ENCODE assay signal across 18 cellular contexts in the genomic region with DNA sequence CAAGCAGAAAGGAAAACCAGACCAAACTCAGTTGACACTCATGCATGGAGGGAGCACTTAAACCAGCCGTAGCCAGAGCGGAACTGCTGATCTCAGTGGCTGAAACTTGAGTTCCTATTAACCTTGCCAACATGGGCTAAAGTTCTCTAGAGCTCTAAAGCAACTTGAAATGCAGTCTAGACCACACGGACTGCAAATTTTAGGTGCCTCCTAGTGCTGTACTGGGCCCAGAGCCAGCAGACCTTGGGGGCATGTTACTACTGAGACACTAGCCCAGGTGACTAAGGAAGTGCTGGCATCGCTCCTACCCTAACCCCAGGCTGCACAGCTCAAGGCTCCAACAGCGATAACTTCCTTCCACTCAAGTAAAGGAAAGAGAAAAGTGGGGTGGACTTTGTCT.
DNase-seq lines count a peak whose midpoint lies in the region; ATAC-seq and TF ChIP-seq lines count a peak whose summit lies in the region.
"Had no signal": no experiment of that assay in that cellular context is flagged by ENCODE, and none has a peak within 500 bp of the region (broad histone marks: within the 10 kb centered on the region; RNA-seq: fewer than 3 reads in every experiment).

No MANE protein-coding gene starts in this region.

- no peaks in the 10 kb centered on the region for H3K4me1 ChIP-seq in foreskin keratinocyte
- H3K4me1 ChIP-seq in aorta (ENCODE audit: control insufficient read depth in 1 of 2, insufficient read depth in 2 of 2, low read length in 2 of 2), result no peaks in the 10 kb centered on the region
- H3K4me1 ChIP-seq: BLaER1 had no signal

- H3K9me3 ChIP-seq in aorta (ENCODE audit: control insufficient read depth, low read length), result no peaks in the 10 kb centered on the region
- H3K9me3 ChIP-seq: BLaER1 had no signal

- WGBS in aorta, 2 donors, result 87 to 90% methylated on average over 5 of the region's 5 CpGs

- H3K4me3 ChIP-seq in GM12865 (ENCODE audit: low read depth, low read length) (no peak overlapping the region), aorta (ENCODE audit: low read length in 2 of 2) (no peak overlapping the region)
- H3K4me3 ChIP-seq: BLaER1, GM23248 had no signal

- DNase-seq in GM12865 (ENCODE audit: low read depth) (peak; percentile 2), NCI-H69 (lab: John Stamatoyannopoulos, UW) (peak; percentile 12), foreskin keratinocyte (peak in 1 of 2 donors; percentile 14), aorta (no peak), NCI-H226 (no peak)
- DNase-seq in activated CD4-positive, alpha-beta T cell treated with anti-CD3 and anti-CD28 coated beads for 1 hour, result no peak
- DNase-seq: CD4-positive, CD25-positive, alpha-beta regulatory T cell; CD8-positive, alpha-beta T cell; DMS 273 treated with DMSO at 0.1 percent for 48 hours; DND-41; EL; GDM1; GM23248; H7; HCEC 1CT had no signal

- intact Hi-C loops in aorta (cut with DNase I), result no loop called here

- ATAC-seq in foreskin keratinocyte, result peak; percentile 58
- peak; percentile 59 for ATAC-seq in aorta (ENCODE audit: low FRiP score)
- ATAC-seq in GM21360 (IDR thresholded peaks at IDR 0.05; ENCODE audit: unreplicated experiment), result no peak
- ATAC-seq: CD8-positive, alpha-beta T cell had no signal

- H3K36me3 ChIP-seq in aorta (ENCODE audit: control insufficient read depth in 1 of 2, insufficient read depth in 2 of 2, low read length in 1 of 2), result no peaks in the 10 kb centered on the region
- H3K36me3 ChIP-seq: BLaER1 had no signal

- H3K27ac ChIP-seq in foreskin keratinocyte (no peak overlapping the region), aorta (ENCODE audit: low read depth in 1 of 2, low read length in 2 of 2) (no peak overlapping the region)
- H3K27ac ChIP-seq: BLaER1, C4-2B, GM23248 had no signal

- H3K27me3 ChIP-seq in foreskin keratinocyte, result no peaks in the 10 kb centered on the region
- no peaks in the 10 kb centered on the region for H3K27me3 ChIP-seq in aorta (ENCODE audit: control insufficient read depth in 1 of 2, insufficient read depth in 2 of 2, low read length in 1 of 2)
- H3K27me3 ChIP-seq: BLaER1 had no signal

- TF ChIP-seq CTCF in GM12865 (IDR thresholded peaks at IDR 0.05; ENCODE audit: insufficient read depth, low read depth, low read length, missing control alignments) (no peak), foreskin keratinocyte (conservative IDR thresholded peaks at IDR 0.05) (no peak)

Comparison
In these comparisons a context has a peak if more than half of its experiments do, and no peak if none do; other contexts are left out.
1. DNase-seq: peak in GM12865 (single experiment) and NCI-H69 (single experiment); none in aorta (0 of 2), NCI-H226 (single experiment) and activated CD4-positive, alpha-beta T cell treated with anti-CD3 and anti-CD28 coated beads for 1 hour (single experiment).